ENCODE assay signal across 2 cellular contexts in genomic region chrX:150842198-150842553, GRCh38.
TF ChIP-seq lines count a peak whose summit lies in the region.

No MANE protein-coding gene starts in this region.

TF ChIP-seq in liver, 16 proteins besides CTCF, POLR2A, EP300 and RAD21:
- TF ChIP-seq NR2F2 (IDR thresholded peaks at IDR 0.05) (peak; percentile 38), HNF4A (conservative IDR thresholded peaks at IDR 0.05) (peak; percentile 49 to 59), RXRA (IDR thresholded peaks at IDR 0.05) (peak in 1 of 2 donors; percentile 35), SP1 (IDR thresholded peaks at IDR 0.05) (no peak)

TF ChIP-seq in HepG2, 621 proteins besides CTCF, POLR2A, EP300 and RAD21:
- TF ChIP-seq HNRNPK (IDR thresholded peaks at IDR 0.05; ENCODE audit: low read depth, low read length, poor library complexity, severe bottlenecking) (no peak), MLX (CRISPR knock-in tag; IDR thresholded peaks at IDR 0.05) (no peak), ATF7-NPFF (CRISPR knock-in tag; IDR thresholded peaks at IDR 0.05; ENCODE audit: low read depth) (no peak), ATRX (CRISPR knock-in tag; IDR thresholded peaks at IDR 0.05; ENCODE audit: borderline replicate concordance) (no peak), ZNF430 (CRISPR knock-in tag; IDR thresholded peaks at IDR 0.05) (no peak), EEA1 (CRISPR knock-in tag; IDR thresholded peaks at IDR 0.05; ENCODE audit: borderline replicate concordance) (no peak), MAZ (IDR thresholded peaks at IDR 0.05; ENCODE audit: borderline replicate concordance, low read depth, low read length) (no peak), MAZ (CRISPR knock-in tag; IDR thresholded peaks at IDR 0.05; ENCODE audit: low read depth) (no peak), NONO (IDR thresholded peaks at IDR 0.05) (no peak), NONO (CRISPR knock-in tag; conservative IDR thresholded peaks at IDR 0.05) (no peak), ZNF33B (CRISPR knock-in tag; IDR thresholded peaks at IDR 0.05) (no peak), ZNF790 (CRISPR knock-in tag; IDR thresholded peaks at IDR 0.05; ENCODE audit: borderline replicate concordance) (no peak), TGIF2 (CRISPR knock-in tag; IDR thresholded peaks at IDR 0.05) (no peak), HNRNPH1 (optimal IDR thresholded peaks at IDR 0.05; ENCODE audit: low read depth, low read length) (no peak), NAIF1 (CRISPR knock-in tag; IDR thresholded peaks at IDR 0.05; ENCODE audit: borderline replicate concordance) (no peak), ZSCAN30 (CRISPR knock-in tag; IDR thresholded peaks at IDR 0.05) (no peak)
